Comparison of ENCODE assay signal across 18 cellular contexts in the genomic region with DNA sequence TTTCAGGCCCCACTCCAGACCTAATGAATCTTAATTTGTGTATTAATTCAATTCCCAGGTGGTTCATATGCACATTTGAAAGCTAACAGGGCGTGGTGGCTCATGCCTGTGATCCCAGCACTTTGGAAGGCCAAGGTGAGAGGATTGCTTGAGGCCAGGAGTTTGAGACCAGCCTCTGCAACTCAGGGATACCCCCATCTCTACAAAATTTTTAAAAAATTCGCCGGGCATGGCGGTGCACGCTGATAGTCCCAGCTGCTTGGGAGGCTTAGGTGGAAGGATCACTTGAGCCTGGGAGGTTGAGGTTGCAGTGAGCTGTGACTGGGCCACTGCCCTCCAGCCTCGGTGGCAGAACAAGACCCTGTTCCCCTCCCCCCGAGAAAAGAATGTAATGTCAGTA.
"Had no signal": no experiment of that assay in that cellular context is flagged by ENCODE, and none has a peak within 500 bp of the region (broad histone marks: within the 10 kb centered on the region; RNA-seq: fewer than 3 reads in every experiment).

No MANE protein-coding gene starts in this region.

- DNase-seq: activated CD4-positive, alpha-beta T cell treated with anti-CD3 and anti-CD28 coated beads for 1 hour; activated CD4-positive, alpha-beta T cell treated with anti-CD3 and anti-CD28 coated beads, Interleukin-2, amount 50 U/mL, for 1 hour; activated naive CD4-positive, alpha-beta T cell treated with anti-CD3 and anti-CD28 coated beads for 36 hours; activated T-cell treated with anti-CD3 and anti-CD28 coated beads, Interleukin-2, amount 50 U/mL, for 48 hours; dermis blood vessel endothelial cell; effector memory CD4-positive, alpha-beta T cell; immature natural killer cell; mesenchymal stem cell; right cardiac atrium; stimulated activated CD4-positive, alpha-beta T cell treated with anti-CD3 and anti-CD28 coated beads, Interleukin-12 subunit alpha, Interleukin-12 subunit beta, amount 100 ng/mL, for 4 hours; stimulated activated CD4-positive, alpha-beta T cell treated with anti-CD3 and anti-CD28 coated beads, Interleukin-4, amount 100 ng/mL, for 4 hours; stimulated activated naive CD8-positive, alpha-beta T cell treated with anti-CD3 and anti-CD28 coated beads, Interleukin-15, amount 100 ng/mL, for 72 hours; transverse colon; uterus had no signal

- H3K4me3 Mint-ChIP-seq: activated naive CD4-positive, alpha-beta T cell treated with anti-CD3 and anti-CD28 coated beads for 36 hours; brain; stimulated activated naive CD8-positive, alpha-beta T cell treated with anti-CD3 and anti-CD28 coated beads, Interleukin-15, amount 100 ng/mL, for 72 hours; T-helper 2 cell treated with Interferon-gamma antibody and Interleukin-4, amounts not matched to agents 5 μg/mL and 100 μg/mL, for 36 hours had no signal

- H3K27ac Mint-ChIP-seq: activated naive CD4-positive, alpha-beta T cell treated with anti-CD3 and anti-CD28 coated beads for 36 hours; stimulated activated naive CD8-positive, alpha-beta T cell treated with anti-CD3 and anti-CD28 coated beads, Interleukin-15, amount 100 ng/mL, for 72 hours had no signal

- H3K27ac ChIP-seq: parathyroid adenoma, suprapubic skin, uterus had no signal

- H3K27me3 Mint-ChIP-seq: brain; stimulated activated naive CD8-positive, alpha-beta T cell treated with anti-CD3 and anti-CD28 coated beads, Interleukin-15, amount 100 ng/mL, for 72 hours had no signal

- ATAC-seq: right cardiac atrium; stimulated activated naive CD8-positive, alpha-beta T cell treated with anti-CD3 and anti-CD28 coated beads, Interleukin-15, amount 100 ng/mL, for 72 hours had no signal

- H3K9me3 Mint-ChIP-seq: activated naive CD4-positive, alpha-beta T cell treated with anti-CD3 and anti-CD28 coated beads for 36 hours; brain; immature natural killer cell; stimulated activated naive CD8-positive, alpha-beta T cell treated with anti-CD3 and anti-CD28 coated beads, Interleukin-15, amount 100 ng/mL, for 72 hours; T-helper 2 cell treated with Interferon-gamma antibody and Interleukin-4, amounts not matched to agents 5 μg/mL and 100 μg/mL, for 36 hours had no signal

- H3K27me3 ChIP-seq: suprapubic skin, transverse colon, uterus had no signal
